Comparison of ENCODE assay signal across 17 cellular contexts in the genomic region with DNA sequence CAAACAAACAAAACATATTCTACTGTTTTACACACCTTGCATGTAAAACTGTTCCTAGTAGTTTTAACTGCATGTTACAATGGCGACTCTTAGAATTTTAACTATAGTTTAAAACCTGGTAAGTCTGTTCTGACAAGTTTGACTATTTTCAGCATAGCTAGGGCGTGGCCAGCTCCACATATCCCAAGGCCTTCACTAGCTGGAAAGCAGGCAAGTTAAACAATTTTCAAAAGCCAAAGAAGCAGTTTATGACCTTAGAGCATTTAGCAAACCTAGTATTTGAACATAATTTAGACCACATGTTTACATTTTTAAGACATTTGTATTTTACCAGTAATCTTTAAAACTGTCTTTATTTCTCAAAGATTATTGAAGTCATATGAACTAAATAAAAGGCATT.
A peak's percentile ranks its signal among the peaks of the same experiment; 100 is the strongest.
DNase-seq lines count a peak whose midpoint lies in the region; FAIRE-seq lines count a peak whose summit lies in the region.
"Had no signal": no experiment of that assay in that cellular context is flagged by ENCODE, and none has a peak within 500 bp of the region (broad histone marks: within the 10 kb centered on the region; RNA-seq: fewer than 3 reads in every experiment).

No MANE protein-coding gene starts in this region.

- peak; percentile 29 for DNase-seq in GM04503 (ENCODE audit: low read depth)
- peak; percentile 63 for DNase-seq in fibroblast of the conjunctiva (ENCODE audit: low read depth)
- no peak for DNase-seq in NCI-H1092 treated with DMSO at 0.1 percent for 48 hours (lab: John Stamatoyannopoulos, UW)
- no peak for DNase-seq in NCI-H1930 (lab: John Stamatoyannopoulos, UW)
- DNase-seq in midbrain (lab: John Stamatoyannopoulos, UW): no peak
- no peak for DNase-seq in Kasumi-1 (lab: John Stamatoyannopoulos, UW)
- DNase-seq: C1 segment of cervical spinal cord; CD8-positive, alpha-beta memory T cell; H7; NCI-H1048; NCI-H1436 treated with DMSO at 0.1 percent for 48 hours; NCI-H2029 treated with DMSO at 0.1 percent for 48 hours; NCI-H2171; NCI-H526 had no signal

- FAIRE-seq in A204.1 (lab: Jason Lieb, UNC) (peak; percentile 25), endometrium (lab: Jason Lieb, UNC) (peak; percentile 94)
- FAIRE-seq: D721Med had no signal

Comparison
In these comparisons a context has a peak if more than half of its experiments do, and no peak if none do; other contexts are left out.
1. DNase-seq: peak in GM04503 (single experiment) and fibroblast of the conjunctiva (single experiment); none in NCI-H1092 treated with DMSO at 0.1 percent for 48 hours (single experiment), NCI-H1930 (0 of 2), midbrain (single experiment) and Kasumi-1 (0 of 2).